ENCODE assay signal across 1 cellular context in the genomic region with DNA sequence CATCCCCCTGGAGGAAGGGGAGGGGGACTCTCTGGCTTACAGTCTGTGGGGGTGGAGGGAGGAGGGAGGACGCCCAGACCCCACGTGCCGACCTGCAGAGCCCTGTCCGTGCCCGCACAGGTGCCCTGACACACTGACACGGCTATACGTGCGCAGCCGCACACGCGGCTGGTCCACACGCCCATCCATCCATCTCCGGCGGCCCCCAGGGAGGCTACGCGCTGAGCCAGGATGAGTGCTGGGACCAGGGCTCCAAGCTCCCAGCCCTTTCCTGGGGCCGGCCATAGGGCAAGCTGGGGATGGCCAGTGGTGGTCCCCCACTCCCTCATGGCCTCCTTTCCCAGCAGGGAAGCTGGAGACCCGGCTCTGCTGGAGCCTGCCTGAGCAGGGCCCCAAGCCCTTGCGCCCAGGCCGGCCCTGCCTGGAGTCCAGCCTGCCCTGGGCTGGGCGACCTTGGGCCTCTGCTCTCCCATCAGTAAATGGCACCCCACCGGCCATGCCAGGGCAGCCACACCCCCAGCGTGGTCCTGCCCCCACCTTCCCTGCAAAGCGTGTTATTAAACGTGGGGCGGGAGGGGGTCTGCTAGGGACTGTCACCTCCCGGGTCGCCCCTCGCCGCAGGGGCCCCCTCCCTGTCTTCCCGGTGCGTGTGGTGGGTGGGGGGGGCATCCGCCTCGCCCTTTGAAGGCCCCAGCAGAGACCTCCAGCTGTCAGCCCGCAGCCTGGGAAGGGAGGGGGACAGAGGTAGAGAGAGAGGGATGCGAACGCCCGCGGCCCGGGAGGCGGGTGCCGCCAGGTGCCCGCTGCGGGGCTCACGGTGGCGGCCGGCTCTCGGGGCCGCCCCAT.
TF ChIP-seq lines count a peak whose summit lies in the region.

No MANE protein-coding gene starts in this region.

TF ChIP-seq in GM12891, 5 proteins besides CTCF, POLR2A, EP300 and RAD21 (continued from another document):
- no peak for TF ChIP-seq POLR2AphosphoS5 (IDR thresholded peaks at IDR 0.05; ENCODE audit: low read depth, low read length)
